In genomic region chr6:115362234-115362633, GRCh38 we compare ENCODE assay signal across 16 cellular contexts.
DNase-seq lines count a peak whose midpoint lies in the region; ATAC-seq and TF ChIP-seq lines count a peak whose summit lies in the region.
"Had no signal": no experiment of that assay in that cellular context is flagged by ENCODE, and none has a peak within 500 bp of the region (broad histone marks: within the 10 kb centered on the region; RNA-seq: fewer than 3 reads in every experiment).

No MANE protein-coding gene starts in this region.

- ATAC-seq in GM18858 (IDR thresholded peaks at IDR 0.05; ENCODE audit: unreplicated experiment), result peak; percentile 35
- ATAC-seq in GM21529 (IDR thresholded peaks at IDR 0.05; ENCODE audit: unreplicated experiment), result peak; percentile 40
- peak; percentile 39 for ATAC-seq in HG03159 (IDR thresholded peaks at IDR 0.05; ENCODE audit: unreplicated experiment)
- ATAC-seq in HG02642 (IDR thresholded peaks at IDR 0.05; ENCODE audit: poor library complexity, unreplicated experiment), result no peak
- ATAC-seq in HG03135 (IDR thresholded peaks at IDR 0.05; ENCODE audit: unreplicated experiment), result no peak
- ATAC-seq: CD8-positive, alpha-beta T cell had no signal

- peak overlapping the region; percentile 80; the same call in 1 of the 2 replicates for H3K27ac ChIP-seq in VCaP
- H3K27ac ChIP-seq: KMS-11, SJSA1 had no signal

- no peak for DNase-seq in NCI-H446 treated with DMSO at 0.1 percent for 48 hours (lab: John Stamatoyannopoulos, UW)
- DNase-seq: AML-193; C1 segment of cervical spinal cord; CD8-positive, alpha-beta T cell; DND-41; NCI-H2029 treated with DMSO at 0.1 percent for 48 hours; NCI-H526; T-helper 1 cell had no signal

- no peak for TF ChIP-seq CTCF in VCaP (conservative IDR thresholded peaks at IDR 0.05)

Comparison
In these comparisons a context has a peak if more than half of its experiments do, and no peak if none do; other contexts are left out.
1. ATAC-seq: peak in GM18858 (single experiment), GM21529 (single experiment) and HG03159 (single experiment); none in HG02642 (single experiment) and HG03135 (single experiment).